ENCODE assay signal across 20 cellular contexts in genomic region chr17:37737971-37738370, GRCh38. TPM values are rescaled to one million over a fixed set of nuclear protein-coding genes. Genes with fewer than 3 reads are reported as not detected.
DNase-seq lines count a peak whose midpoint lies in the region; ATAC-seq, FAIRE-seq and TF ChIP-seq lines count a peak whose summit lies in the region.
"Had no signal": no experiment of that assay in that cellular context is flagged by ENCODE, and none has a peak within 500 bp of the region (broad histone marks: within the 10 kb centered on the region; RNA-seq: fewer than 3 reads in every experiment).

No MANE protein-coding gene starts in this region.

- no peak overlapping the region for H2AFZ ChIP-seq in HCT116 (ENCODE audit: low read depth, low read length, poor library complexity, severe bottlenecking)

- peak overlapping the region; percentile 8 for H3K4me2 ChIP-seq in HCT116 (ENCODE audit: low read length)

- CTCF ChIA-PET in HCT116 (lab: Charles Lee) = interaction anchor here (1.3 kb wide), 1 partner anchor 78 kb away, joined by 3 read pairs; no protein-coding TSS in a partner anchor

- POLR2A ChIA-PET in HCT116 (lab: Charles Lee) = no interaction called here

- TF ChIP-seq RAD21 in HCT116 (IDR thresholded peaks at IDR 0.05; ENCODE audit: low read depth) = no peak

- peaks cover 24% of the 10 kb centered on the region for H3K79me2 ChIP-seq in HCT116 (ENCODE audit: insufficient read depth, low read length)

- intact Hi-C loops in HCT116 (cut with micrococcal nuclease) = no loop called here
- intact Hi-C loops in kidney (cut with DNase I) = no loop called here

- peaks cover 0 to 22% of the 10 kb centered on the region in 2 experiments; a peak in 2 of 4 replicates for H3K4me1 ChIP-seq in HCT116 (ENCODE audit: control insufficient read depth in 1 of 2, insufficient read depth in 2 of 2, low read length in 2 of 2)
- peaks cover 9 to 12% of the 10 kb centered on the region in 2 donors for H3K4me1 ChIP-seq in kidney (ENCODE audit: control insufficient read depth in 1 of 2, insufficient read depth in 1 of 2, low read depth in 1 of 2, low read length in 2 of 2)

- no peaks in the 10 kb centered on the region for H3K9me2 ChIP-seq in HCT116 (ENCODE audit: insufficient read depth)

- H3K9ac ChIP-seq in HCT116 (ENCODE audit: low read length) (no peak overlapping the region), kidney (ENCODE audit: low read length in 2 of 2) (peak overlapping the region in 1 of 2 donors; percentile 53)

- H3K27ac ChIP-seq in HCT116 (ENCODE audit: low read depth, low read length) (no peak overlapping the region), kidney (ENCODE audit: low read depth in 2 of 2, low read length in 2 of 2) (peak overlapping the region; percentile 52 to 61)
- H3K27ac ChIP-seq: psoas muscle, tibial artery had no signal

- ATAC-seq in HCT116 (no peak), HG03432 (IDR thresholded peaks at IDR 0.05; ENCODE audit: unreplicated experiment) (no peak), GM18519 (IDR thresholded peaks at IDR 0.05; ENCODE audit: low FRiP score, unreplicated experiment) (no peak)
- ATAC-seq: naive thymus-derived CD8-positive, alpha-beta T cell; psoas muscle; stimulated activated memory B cell treated with anti-CD40 and anti-IgM and Interleukin-4, amounts not matched to agents 10 μg/mL and 1 μg/mL and 100 μg/mL, for 72 hours had no signal

- no peaks in the 10 kb centered on the region for H4K20me1 ChIP-seq in HCT116 (ENCODE audit: insufficient read depth)

- H3K4me3 ChIP-seq in HCT116 (replicated peaks in 1 of 2; ENCODE audit: low read depth in 1 of 2, low read length in 2 of 2) (no peak overlapping the region), astrocyte of the spinal cord (ENCODE audit: low read depth, low read length) (no peak overlapping the region), kidney (ENCODE audit: low read length in 2 of 2) (no peak overlapping the region)
- H3K4me3 ChIP-seq: psoas muscle, tibial artery had no signal

- no TSS peak for BruUV-seq in HCT116 (replicated peaks; lab: Mats Ljungman, UMichigan)

- TF ChIP-seq CTCF in HCT116 (IDR thresholded peaks at IDR 0.05 in 2 of 3, conservative IDR thresholded peaks at IDR 0.05 in 1 of 3; ENCODE audit: borderline replicate concordance in 1 of 3, insufficient read depth in 1 of 3, low read depth in 2 of 3, low read length in 2 of 3) = no peak
- TF ChIP-seq CTCF in astrocyte of the spinal cord (IDR thresholded peaks at IDR 0.05; ENCODE audit: low read depth, low read length) = no peak
- no peak for TF ChIP-seq CTCF in kidney (IDR thresholded peaks at IDR 0.05; ENCODE audit: borderline replicate concordance, extremely low read depth, insufficient read depth)

- H3K27me3 ChIP-seq in HCT116 (ENCODE audit: insufficient read depth, low read length) = no peaks in the 10 kb centered on the region

- in situ Hi-C loops in astrocyte of the spinal cord (cut with HindIII; ENCODE audit: low sequenced_read_pairs) = no loop called here

- DNase-seq in A172 (ENCODE audit: low spot score) (peak; percentile 24), HCT116 (ENCODE audit: low read depth, low spot score) (no peak), astrocyte of the spinal cord (ENCODE audit: low read depth, low spot score) (peak; percentile 63), kidney (no peak), NCI-H524 (lab: John Stamatoyannopoulos, UW) (no peak), Ammon's horn (ENCODE audit: low spot score) (no peak)
- DNase-seq: activated CD4-positive, alpha-beta T cell treated with anti-CD3 and anti-CD28 coated beads, Interleukin-2, amount 10 ng/mL, durations not matched to agents 24 days and 14 days; activated CD8-positive, alpha-beta memory T cell treated with anti-CD3 and anti-CD28 coated beads, Interleukin-2, amount 50 U/mL, for 4 hours; activated naive CD4-positive, alpha-beta T cell treated with Interleukin-2 at 50 U/mL for 16 hours; immature natural killer cell; naive thymus-derived CD8-positive, alpha-beta T cell; NCI-H187; NCI-H446; psoas muscle; tibial artery had no signal

- no peak for TF ChIP-seq POLR2A in HCT116 (IDR thresholded peaks at IDR 0.05; ENCODE audit: borderline replicate concordance, extremely low read depth, insufficient read depth, insufficient read length)

- H3K9me3 ChIP-seq in HCT116 (ENCODE audit: control insufficient read depth in 1 of 2, insufficient read depth in 1 of 2, low read depth in 1 of 2, low read length in 2 of 2) (no peaks in the 10 kb centered on the region), kidney (ENCODE audit: control insufficient read depth in 1 of 2, low read length in 2 of 2) (no peaks in the 10 kb centered on the region)
- H3K9me3 ChIP-seq: psoas muscle, tibial artery had no signal

- no peaks in the 10 kb centered on the region for H3K36me3 ChIP-seq in HCT116 (ENCODE audit: control insufficient read depth in 1 of 2, insufficient read depth in 2 of 2, low read length in 2 of 2)
- H3K36me3 ChIP-seq in kidney (ENCODE audit: control insufficient read depth in 1 of 2, insufficient read depth in 2 of 2, low read length in 2 of 2) = peaks cover 3 to 55% of the 10 kb centered on the region in 2 donors
- H3K36me3 ChIP-seq: tibial artery had no signal

- FAIRE-seq in kidney (lab: Jason Lieb, UNC) = no peak
- FAIRE-seq: A204.1 had no signal

- RAD21 ChIA-PET in HCT116 (lab: Charles Lee; ENCODE audit: low non-redundant PET in 1 of 2, low total read pairs in 2 of 2, uncharacterized antibody in 2 of 2, unreplicated experiment in 2 of 2) = no interaction called here

TF ChIP-seq in HCT116, 20 proteins besides CTCF, POLR2A, EP300 and RAD21:
- no peak for TF ChIP-seq MAX (IDR thresholded peaks at IDR 0.05)
- TF ChIP-seq YY1 (IDR thresholded peaks at IDR 0.05; ENCODE audit: extremely low read depth, insufficient replicate concordance, low read depth, low read length) = no peak
- no peak for TF ChIP-seq CBX3 (IDR thresholded peaks at IDR 0.05; ENCODE audit: low read depth)
- no peak for TF ChIP-seq ATF3 (IDR thresholded peaks at IDR 0.05)
- no peak for TF ChIP-seq SIN3A (IDR thresholded peaks at IDR 0.05; ENCODE audit: low read depth)

RNA-seq across cellular contexts. Expression of gene HNF1B, which starts 6.9 kb away (rescaled TPM):
- total RNA-seq in A172 (2014; rRNA removed; shearing (Covaris generic)) = not detected in 2 replicates
- 3.6 TPM for total RNA-seq in HCT116 (2021; ENCODE audit: unreplicated experiment)
- 4.2 and 5.0 TPM in 2 replicates for polyA plus RNA-seq in HCT116 (2012)
- total RNA-seq in kidney = 185 TPM
- polyA plus RNA-seq in kidney (ENCODE audit: insufficient read depth, low read depth, low replicate concordance) = 84.1 TPM
- total RNA-seq: dermis microvascular lymphatic vessel endothelial cell; naive thymus-derived CD8-positive, alpha-beta T cell; psoas muscle had no signal
- polyA plus RNA-seq: immature natural killer cell; naive thymus-derived CD8-positive, alpha-beta T cell had no signal

Comparison
In these comparisons a context has a peak if more than half of its experiments do, and no peak if none do; other contexts are left out.
1. DNase-seq: peak in A172 (single experiment) and astrocyte of the spinal cord (single experiment); none in HCT116 (single experiment), kidney (single experiment), NCI-H524 (0 of 2) and Ammon's horn (single experiment).
2. RNA of gene HNF1B, which starts 6.9 kb away (total RNA-seq): 185 TPM in kidney (single experiment); 3.6 TPM in HCT116 (single experiment) and not detected in A172; every median in the first group is over 10 times any median in the second.